8 cellular contexts compared by ENCODE assay signal in the genomic region with DNA sequence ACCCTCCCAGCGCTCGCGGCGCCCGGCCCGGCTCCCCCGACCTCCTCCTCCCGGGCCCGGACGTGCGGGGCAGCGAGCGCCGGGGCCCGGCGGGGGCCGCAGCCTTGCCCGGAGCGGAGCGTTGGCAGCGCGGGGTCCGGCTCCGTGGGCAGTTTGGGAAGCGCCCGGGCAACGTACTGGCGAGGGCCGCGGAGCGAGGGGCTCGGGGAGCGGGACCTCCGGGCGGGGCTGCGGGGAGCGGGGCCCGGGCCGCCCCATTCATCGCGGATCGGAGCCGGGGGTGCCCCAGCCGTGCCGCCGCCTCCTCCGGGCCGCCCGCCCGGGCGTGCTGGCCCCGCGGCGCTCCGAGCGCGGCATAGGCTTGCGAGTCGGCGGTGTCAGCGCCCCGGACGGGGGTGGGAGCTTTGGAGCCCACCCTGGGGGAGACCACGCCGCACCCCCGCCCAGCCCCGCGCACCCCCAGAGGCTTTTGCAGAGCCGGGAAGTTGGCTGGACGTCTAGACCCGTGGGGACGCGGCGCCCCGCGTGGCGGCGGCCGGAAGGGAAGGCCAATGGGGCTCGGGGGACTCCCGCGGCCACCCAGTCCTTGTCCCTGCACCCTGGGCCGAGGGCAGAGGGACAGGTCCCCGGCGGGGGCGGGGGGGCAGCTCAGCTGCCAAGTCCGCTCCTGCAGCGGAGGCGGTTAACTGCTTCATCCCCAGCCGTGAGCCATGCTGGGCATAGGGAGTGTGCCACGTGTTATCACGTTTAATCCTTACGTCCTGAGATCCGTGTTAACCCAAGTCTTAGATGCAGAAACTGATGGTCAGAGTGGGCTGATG. TPM values are rescaled to one million over a fixed set of nuclear protein-coding genes. Genes with fewer than 3 reads are reported as not detected.
A peak's percentile ranks its signal among the peaks of the same experiment; 100 is the strongest.
DNase-seq lines count a peak whose midpoint lies in the region; ATAC-seq and TF ChIP-seq lines count a peak whose summit lies in the region.

No MANE protein-coding gene starts in this region.

- ATAC-seq in mucosa of descending colon = no peak

- peak overlapping the region; percentile 79 for H3K4me3 ChIP-seq in AG04450 (ENCODE audit: low read depth, low read length)
- H3K4me3 ChIP-seq in HUES64 (ENCODE audit: low read length) = peak overlapping the region; percentile 38
- peak overlapping the region; percentile 1 for H3K4me3 ChIP-seq in ectodermal cell (ENCODE audit: insufficient read depth, low read depth, low read length)
- no peak overlapping the region for H3K4me3 ChIP-seq in mucosa of descending colon

- H3K36me3 ChIP-seq in HUES64 (ENCODE audit: insufficient read depth, low read length) (no peaks in the 10 kb centered on the region), ectodermal cell (ENCODE audit: control insufficient read depth, insufficient read depth, low read length) (no peaks in the 10 kb centered on the region), mucosa of descending colon (ENCODE audit: low read depth) (no peaks in the 10 kb centered on the region)

- CTCF ChIA-PET in AG04450 (lab: Charles Lee) = interaction anchor here (0.6 kb wide), 1 partner anchor 606 kb away, joined by 3 read pairs; no protein-coding TSS in a partner anchor

- peaks cover 10% of the 10 kb centered on the region for H3K4me1 ChIP-seq in HUES64 (ENCODE audit: insufficient read depth, low read length)
- no peaks in the 10 kb centered on the region for H3K4me1 ChIP-seq in ectodermal cell (ENCODE audit: control insufficient read depth, insufficient read depth, low read length)
- peaks cover 10% of the 10 kb centered on the region for H3K4me1 ChIP-seq in mucosa of descending colon (ENCODE audit: low read depth)

- WGBS in HUES64 = 3% methylated on average over 94 of the region's 94 CpGs
- WGBS in ectodermal cell, 2 experiments = 2 to 3% methylated on average over 94 of the region's 94 CpGs

- peak; percentile 68 for TF ChIP-seq CTCF in AG04450 (IDR thresholded peaks at IDR 0.05; ENCODE audit: low read depth, low read length)
- no peak for TF ChIP-seq CTCF in mucosa of descending colon (IDR thresholded peaks at IDR 0.05)

- H3K27me3 ChIP-seq in AG04450 (ENCODE audit: control insufficient read depth, insufficient read depth, low read length) (no peaks in the 10 kb centered on the region), HUES64 (ENCODE audit: insufficient read depth, low read length) (peaks cover 46% of the 10 kb centered on the region), ectodermal cell (ENCODE audit: control insufficient read depth, insufficient read depth, low read length, poor library complexity, severe bottlenecking) (peaks cover 53% of the 10 kb centered on the region)

- intact Hi-C loops in mucosa of descending colon (cut with DNase I, micrococcal nuclease) = no loop called here

- POLR2A ChIA-PET in AG04450 (lab: Yijun Ruan, JAX) = interaction anchor here (0.6 to 1.4 kb wide), 8 partner anchors 9 to 101 kb away, joined by 3 to 10 read pairs (median 6); no protein-coding TSS in a partner anchor

- DNase-seq in AG04450 (ENCODE audit: low read depth, low spot score) = no peak
- DNase-seq in mucosa of descending colon = peak; percentile 30 to 49 (median 39)
- DNase-seq in germinal center (ENCODE audit: low spot score) = no peak
- no peak for DNase-seq in NCI-H1694 treated with DMSO at 0.1 percent for 48 hours (lab: John Stamatoyannopoulos, UW)
- DNase-seq in NCI-H2029 treated with DMSO at 0.1 percent for 48 hours (lab: John Stamatoyannopoulos, UW) = no peak
- no peak for DNase-seq in NCI-H510A (lab: John Stamatoyannopoulos, UW)

- H3K9ac ChIP-seq in HUES64 (ENCODE audit: low read depth, low read length) = no peak overlapping the region

- H3K9me3 ChIP-seq in AG04450 (ENCODE audit: control insufficient read depth, insufficient read depth, low read length) (no peaks in the 10 kb centered on the region; the same call in 1 of the 2 replicates), HUES64 (ENCODE audit: insufficient read depth, low read depth, low read length) (no peaks in the 10 kb centered on the region), ectodermal cell (ENCODE audit: control insufficient read depth, low read length) (no peaks in the 10 kb centered on the region), mucosa of descending colon (no peaks in the 10 kb centered on the region)

- H3K27ac ChIP-seq in AG04450 (ENCODE audit: low read depth, low read length) = peak overlapping the region; percentile 73
- H3K27ac ChIP-seq in HUES64 (ENCODE audit: low read depth, low read length) = no peak overlapping the region
- no peak overlapping the region for H3K27ac ChIP-seq in ectodermal cell (ENCODE audit: insufficient read depth, low read depth, low read length, poor library complexity, severe bottlenecking)

RNA-seq across cellular contexts. Expression of a gene that starts 0.9 kb away (rescaled TPM):
- polyA plus RNA-seq in AG04450 (2011; rRNA removed) = 2.2 and 3.7 TPM in 2 replicates
- 3.3 and 3.4 TPM in 2 replicates for polyA minus RNA-seq in AG04450 (2011; rRNA and poly(A)+ RNA removed)
- 0.60 TPM for polyA plus RNA-seq in HUES64 (2013, experiment 1 of 2)
- polyA plus RNA-seq in HUES64 (2013, experiment 2 of 2) = 0.70 TPM
- 0.46 TPM for polyA plus RNA-seq in ectodermal cell (2013, experiment 1 of 4)
- 0.53 TPM for polyA plus RNA-seq in ectodermal cell (2013, experiment 2 of 4)
- 0.43 TPM for polyA plus RNA-seq in ectodermal cell (2013, experiment 3 of 4)
- polyA plus RNA-seq in ectodermal cell (2013, experiment 4 of 4) = 0.57 TPM
- 1 to 10 TPM in 1 of 3 donors, under 1 TPM in 2; 0.35 to 1.4 (median 0.51) TPM for total RNA-seq in mucosa of descending colon

Comparison
In these comparisons a context has a peak if more than half of its experiments do, and no peak if none do; other contexts are left out.
1. DNase-seq: peak in mucosa of descending colon (3 of 3); none in AG04450 (single experiment), germinal center (single experiment), NCI-H1694 treated with DMSO at 0.1 percent for 48 hours (single experiment), NCI-H2029 treated with DMSO at 0.1 percent for 48 hours (single experiment) and NCI-H510A (single experiment).